ENCODE assay signal across 2 cellular contexts in genomic region chr1:151485685-151486255, GRCh38.
TF ChIP-seq lines count a peak whose summit lies in the region.

No MANE protein-coding gene starts in this region.

TF ChIP-seq in SK-N-SH treated with all-trans-retinoic acid at 6 μM for 48 hours, 23 proteins besides CTCF, POLR2A, EP300 and RAD21:
- TF ChIP-seq TCF4 (CRISPR knock-in tag; IDR thresholded peaks at IDR 0.05; ENCODE audit: borderline replicate concordance) (no peak), GLIS3 (CRISPR knock-in tag; IDR thresholded peaks at IDR 0.05) (no peak), PPARA (CRISPR knock-in tag; IDR thresholded peaks at IDR 0.05; ENCODE audit: borderline replicate concordance) (no peak), ZFP3 (CRISPR knock-in tag; IDR thresholded peaks at IDR 0.05) (no peak), RARB (CRISPR knock-in tag; IDR thresholded peaks at IDR 0.05) (no peak), POU6F1 (CRISPR knock-in tag; IDR thresholded peaks at IDR 0.05; ENCODE audit: borderline replicate concordance, low read depth) (no peak), ESRRG (CRISPR knock-in tag; IDR thresholded peaks at IDR 0.05) (no peak), ZFP30 (CRISPR knock-in tag; IDR thresholded peaks at IDR 0.05) (no peak), SNAI2 (CRISPR knock-in tag; IDR thresholded peaks at IDR 0.05) (no peak), CSDC2 (CRISPR knock-in tag; IDR thresholded peaks at IDR 0.05) (no peak), ZNF70 (CRISPR knock-in tag; IDR thresholded peaks at IDR 0.05) (no peak), ZNF8 (CRISPR knock-in tag; IDR thresholded peaks at IDR 0.05) (no peak), TOX (CRISPR knock-in tag; IDR thresholded peaks at IDR 0.05; ENCODE audit: borderline replicate concordance) (no peak), ARNTL (CRISPR knock-in tag; IDR thresholded peaks at IDR 0.05; ENCODE audit: borderline replicate concordance, low read depth) (no peak), BACH2 (CRISPR knock-in tag; IDR thresholded peaks at IDR 0.05; ENCODE audit: borderline replicate concordance) (no peak)
- TF ChIP-seq, protein P1, sequence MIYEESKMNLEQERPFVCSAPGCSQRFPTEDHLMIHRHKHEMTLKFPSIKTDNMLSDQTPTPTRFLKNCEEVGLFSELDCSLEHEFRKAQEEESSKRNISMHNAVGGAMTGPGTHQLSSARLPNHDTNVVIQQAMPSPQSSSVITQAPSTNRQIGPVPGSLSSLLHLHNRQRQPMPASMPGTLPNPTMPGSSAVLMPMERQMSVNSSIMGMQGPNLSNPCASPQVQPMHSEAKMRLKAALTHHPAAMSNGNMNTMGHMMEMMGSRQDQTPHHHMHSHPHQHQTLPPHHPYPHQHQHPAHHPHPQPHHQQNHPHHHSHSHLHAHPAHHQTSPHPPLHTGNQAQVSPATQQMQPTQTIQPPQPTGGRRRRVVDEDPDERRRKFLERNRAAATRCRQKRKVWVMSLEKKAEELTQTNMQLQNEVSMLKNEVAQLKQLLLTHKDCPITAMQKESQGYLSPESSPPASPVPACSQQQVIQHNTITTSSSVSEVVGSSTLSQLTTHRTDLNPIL (CRISPR knock-in tag; IDR thresholded peaks at IDR 0.05; ENCODE audit: low read depth), result no peak

TF ChIP-seq in SK-N-SH, 30 proteins besides CTCF, POLR2A, EP300 and RAD21 (continued from another document):
- TF ChIP-seq NRF1 (IDR thresholded peaks at IDR 0.05; ENCODE audit: low read depth, low read length) (no peak), TEAD4 (IDR thresholded peaks at IDR 0.05; ENCODE audit: borderline replicate concordance, insufficient read depth) (no peak), GATA2 (CRISPR knock-in tag; IDR thresholded peaks at IDR 0.05) (no peak), PBX3 (IDR thresholded peaks at IDR 0.05) (no peak)
